ENCODE assay signal across 2 cellular contexts in the genomic region with DNA sequence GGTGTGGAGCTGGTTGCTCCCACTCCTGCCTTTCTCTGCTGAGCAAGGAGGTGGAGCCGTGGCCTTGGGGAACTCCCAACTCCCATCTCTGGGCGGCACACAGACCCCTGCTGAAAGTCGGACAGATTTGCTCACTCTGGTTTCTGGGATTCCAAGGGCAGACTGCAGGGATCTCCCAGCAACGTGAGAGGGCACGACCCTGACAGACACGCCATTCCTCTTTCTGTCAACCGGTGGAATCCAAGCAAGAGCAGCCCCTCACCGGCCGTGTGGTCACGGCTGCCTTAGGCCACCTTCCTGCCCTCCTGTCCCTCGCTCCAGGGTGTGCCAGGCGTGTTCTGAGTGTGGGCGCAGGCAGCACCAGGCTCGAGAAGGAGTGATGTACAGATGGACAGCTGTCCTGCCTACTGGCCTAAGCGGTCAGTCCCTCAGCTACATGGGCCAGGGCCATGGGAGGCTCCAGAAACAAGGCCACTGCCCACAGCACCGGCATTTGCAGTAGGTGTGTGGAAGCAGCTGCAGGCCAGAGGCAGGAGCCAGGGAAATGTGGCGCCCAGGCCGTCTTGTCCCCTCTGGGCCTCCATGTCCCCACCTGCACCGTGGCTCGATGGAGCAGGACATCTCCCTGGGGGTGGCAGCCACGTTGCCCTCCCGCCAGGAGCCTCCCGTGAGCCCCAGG.
A peak's percentile ranks its signal among the peaks of the same experiment; 100 is the strongest.
TF ChIP-seq lines count a peak whose summit lies in the region.

No MANE protein-coding gene starts in this region.

TF ChIP-seq in IMR-90, 13 proteins besides CTCF, POLR2A, EP300 and RAD21:
- TF ChIP-seq RFX5 (IDR thresholded peaks at IDR 0.05; ENCODE audit: low read depth, low read length), result no peak
- no peak for TF ChIP-seq RCOR1 (IDR thresholded peaks at IDR 0.05; ENCODE audit: insufficient replicate concordance, low read length)
- TF ChIP-seq, protein P1, sequence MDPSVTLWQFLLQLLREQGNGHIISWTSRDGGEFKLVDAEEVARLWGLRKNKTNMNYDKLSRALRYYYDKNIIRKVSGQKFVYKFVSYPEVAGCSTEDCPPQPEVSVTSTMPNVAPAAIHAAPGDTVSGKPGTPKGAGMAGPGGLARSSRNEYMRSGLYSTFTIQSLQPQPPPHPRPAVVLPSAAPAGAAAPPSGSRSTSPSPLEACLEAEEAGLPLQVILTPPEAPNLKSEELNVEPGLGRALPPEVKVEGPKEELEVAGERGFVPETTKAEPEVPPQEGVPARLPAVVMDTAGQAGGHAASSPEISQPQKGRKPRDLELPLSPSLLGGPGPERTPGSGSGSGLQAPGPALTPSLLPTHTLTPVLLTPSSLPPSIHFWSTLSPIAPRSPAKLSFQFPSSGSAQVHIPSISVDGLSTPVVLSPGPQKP (IDR thresholded peaks at IDR 0.05; ENCODE audit: borderline replicate concordance, low read depth, low read length), result no peak
- TF ChIP-seq CEBPB (IDR thresholded peaks at IDR 0.05; ENCODE audit: low read depth, low read length), result no peak
- no peak for TF ChIP-seq MXI1 (IDR thresholded peaks at IDR 0.05; ENCODE audit: borderline replicate concordance, low read depth, low read length)

TF ChIP-seq in HepG2, 621 proteins besides CTCF, POLR2A, EP300 and RAD21 (continues in another document):
- TF ChIP-seq RXRA (CRISPR knock-in tag; IDR thresholded peaks at IDR 0.05), result 0 out of 2 replicates have a peak, but pooled peaks have one; percentile 3
- TF ChIP-seq, protein P2, sequence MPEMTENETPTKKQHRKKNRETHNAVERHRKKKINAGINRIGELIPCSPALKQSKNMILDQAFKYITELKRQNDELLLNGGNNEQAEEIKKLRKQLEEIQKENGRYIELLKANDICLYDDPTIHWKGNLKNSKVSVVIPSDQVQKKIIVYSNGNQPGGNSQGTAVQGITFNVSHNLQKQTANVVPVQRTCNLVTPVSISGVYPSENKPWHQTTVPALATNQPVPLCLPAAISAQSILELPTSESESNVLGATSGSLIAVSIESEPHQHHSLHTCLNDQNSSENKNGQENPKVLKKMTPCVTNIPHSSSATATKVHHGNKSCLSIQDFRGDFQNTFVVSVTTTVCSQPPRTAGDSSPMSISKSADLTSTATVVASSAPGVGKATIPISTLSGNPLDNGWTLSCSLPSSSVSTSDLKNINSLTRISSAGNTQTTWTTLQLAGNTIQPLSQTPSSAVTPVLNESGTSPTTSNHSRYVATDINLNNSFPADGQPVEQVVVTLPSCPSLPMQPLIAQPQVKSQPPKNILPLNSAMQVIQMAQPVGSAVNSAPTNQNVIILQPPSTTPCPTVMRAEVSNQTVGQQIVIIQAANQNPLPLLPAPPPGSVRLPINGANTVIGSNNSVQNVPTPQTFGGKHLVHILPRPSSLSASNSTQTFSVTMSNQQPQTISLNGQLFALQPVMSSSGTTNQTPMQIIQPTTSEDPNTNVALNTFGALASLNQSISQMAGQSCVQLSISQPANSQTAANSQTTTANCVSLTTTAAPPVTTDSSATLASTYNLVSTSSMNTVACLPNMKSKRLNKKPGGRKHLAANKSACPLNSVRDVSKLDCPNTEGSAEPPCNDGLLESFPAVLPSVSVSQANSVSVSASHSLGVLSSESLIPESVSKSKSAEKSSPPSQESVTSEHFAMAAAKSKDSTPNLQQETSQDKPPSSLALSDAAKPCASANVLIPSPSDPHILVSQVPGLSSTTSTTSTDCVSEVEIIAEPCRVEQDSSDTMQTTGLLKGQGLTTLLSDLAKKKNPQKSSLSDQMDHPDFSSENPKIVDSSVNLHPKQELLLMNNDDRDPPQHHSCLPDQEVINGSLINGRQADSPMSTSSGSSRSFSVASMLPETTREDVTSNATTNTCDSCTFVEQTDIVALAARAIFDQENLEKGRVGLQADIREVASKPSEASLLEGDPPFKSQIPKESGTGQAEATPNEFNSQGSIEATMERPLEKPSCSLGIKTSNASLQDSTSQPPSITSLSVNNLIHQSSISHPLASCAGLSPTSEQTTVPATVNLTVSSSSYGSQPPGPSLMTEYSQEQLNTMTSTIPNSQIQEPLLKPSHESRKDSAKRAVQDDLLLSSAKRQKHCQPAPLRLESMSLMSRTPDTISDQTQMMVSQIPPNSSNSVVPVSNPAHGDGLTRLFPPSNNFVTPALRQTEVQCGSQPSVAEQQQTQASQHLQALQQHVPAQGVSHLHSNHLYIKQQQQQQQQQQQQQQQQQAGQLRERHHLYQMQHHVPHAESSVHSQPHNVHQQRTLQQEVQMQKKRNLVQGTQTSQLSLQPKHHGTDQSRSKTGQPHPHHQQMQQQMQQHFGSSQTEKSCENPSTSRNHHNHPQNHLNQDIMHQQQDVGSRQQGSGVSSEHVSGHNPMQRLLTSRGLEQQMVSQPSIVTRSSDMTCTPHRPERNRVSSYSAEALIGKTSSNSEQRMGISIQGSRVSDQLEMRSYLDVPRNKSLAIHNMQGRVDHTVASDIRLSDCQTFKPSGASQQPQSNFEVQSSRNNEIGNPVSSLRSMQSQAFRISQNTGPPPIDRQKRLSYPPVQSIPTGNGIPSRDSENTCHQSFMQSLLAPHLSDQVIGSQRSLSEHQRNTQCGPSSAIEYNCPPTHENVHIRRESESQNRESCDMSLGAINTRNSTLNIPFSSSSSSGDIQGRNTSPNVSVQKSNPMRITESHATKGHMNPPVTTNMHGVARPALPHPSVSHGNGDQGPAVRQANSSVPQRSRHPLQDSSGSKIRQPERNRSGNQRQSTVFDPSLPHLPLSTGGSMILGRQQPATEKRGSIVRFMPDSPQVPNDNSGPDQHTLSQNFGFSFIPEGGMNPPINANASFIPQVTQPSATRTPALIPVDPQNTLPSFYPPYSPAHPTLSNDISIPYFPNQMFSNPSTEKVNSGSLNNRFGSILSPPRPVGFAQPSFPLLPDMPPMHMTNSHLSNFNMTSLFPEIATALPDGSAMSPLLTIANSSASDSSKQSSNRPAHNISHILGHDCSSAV (CRISPR knock-in tag; IDR thresholded peaks at IDR 0.05; ENCODE audit: borderline replicate concordance), result no peak
- TF ChIP-seq ZNF335 (CRISPR knock-in tag; IDR thresholded peaks at IDR 0.05), result no peak
- no peak for TF ChIP-seq FOXA3 (CRISPR knock-in tag; IDR thresholded peaks at IDR 0.05)
- TF ChIP-seq PTBP1 (IDR thresholded peaks at IDR 0.05; ENCODE audit: low read depth, low read length, poor library complexity, severe bottlenecking), result no peak
- TF ChIP-seq, protein P3, sequence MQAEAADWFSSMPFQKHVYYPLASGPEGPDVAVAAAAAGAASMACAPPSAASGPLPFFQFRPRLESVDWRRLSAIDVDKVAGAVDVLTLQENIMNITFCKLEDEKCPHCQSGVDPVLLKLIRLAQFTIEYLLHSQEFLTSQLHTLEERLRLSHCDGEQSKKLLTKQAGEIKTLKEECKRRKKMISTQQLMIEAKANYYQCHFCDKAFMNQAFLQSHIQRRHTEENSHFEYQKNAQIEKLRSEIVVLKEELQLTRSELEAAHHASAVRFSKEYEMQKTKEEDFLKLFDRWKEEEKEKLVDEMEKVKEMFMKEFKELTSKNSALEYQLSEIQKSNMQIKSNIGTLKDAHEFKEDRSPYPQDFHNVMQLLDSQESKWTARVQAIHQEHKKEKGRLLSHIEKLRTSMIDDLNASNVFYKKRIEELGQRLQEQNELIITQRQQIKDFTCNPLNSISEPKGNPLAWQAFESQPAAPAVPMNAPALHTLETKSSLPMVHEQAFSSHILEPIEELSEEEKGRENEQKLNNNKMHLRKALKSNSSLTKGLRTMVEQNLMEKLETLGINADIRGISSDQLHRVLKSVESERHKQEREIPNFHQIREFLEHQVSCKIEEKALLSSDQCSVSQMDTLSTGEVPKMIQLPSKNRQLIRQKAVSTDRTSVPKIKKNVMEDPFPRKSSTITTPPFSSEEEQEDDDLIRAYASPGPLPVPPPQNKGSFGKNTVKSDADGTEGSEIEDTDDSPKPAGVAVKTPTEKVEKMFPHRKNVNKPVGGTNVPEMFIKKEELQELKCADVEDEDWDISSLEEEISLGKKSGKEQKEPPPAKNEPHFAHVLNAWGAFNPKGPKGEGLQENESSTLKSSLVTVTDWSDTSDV (CRISPR knock-in tag; IDR thresholded peaks at IDR 0.05), result no peak
- TF ChIP-seq PRMT3 (CRISPR knock-in tag; IDR thresholded peaks at IDR 0.05; ENCODE audit: borderline replicate concordance, low read depth), result no peak
- no peak for TF ChIP-seq ZZZ3 (CRISPR knock-in tag; IDR thresholded peaks at IDR 0.05; ENCODE audit: borderline replicate concordance)
- TF ChIP-seq HMGA1 (CRISPR knock-in tag; conservative IDR thresholded peaks at IDR 0.05), result no peak
- TF ChIP-seq TSC22D2 (CRISPR knock-in tag; IDR thresholded peaks at IDR 0.05; ENCODE audit: borderline replicate concordance), result 0 out of 2 replicates have a peak, but pooled peaks have one; percentile 2
- TF ChIP-seq BCL6 (CRISPR knock-in tag; IDR thresholded peaks at IDR 0.05), result no peak
- TF ChIP-seq ZNF776 (CRISPR knock-in tag; IDR thresholded peaks at IDR 0.05), result 0 out of 2 replicates have a peak, but pooled peaks have one; percentile 35
- TF ChIP-seq ZNF124 (CRISPR knock-in tag; IDR thresholded peaks at IDR 0.05), result no peak
- no peak for TF ChIP-seq E2F2 (CRISPR knock-in tag; IDR thresholded peaks at IDR 0.05; ENCODE audit: borderline replicate concordance)
- peak; percentile 13; the same call in 1 of the 2 replicates for TF ChIP-seq UBTF (CRISPR knock-in tag; IDR thresholded peaks at IDR 0.05)
- TF ChIP-seq AHDC1 (CRISPR knock-in tag; IDR thresholded peaks at IDR 0.05; ENCODE audit: borderline replicate concordance), result no peak
- no peak for TF ChIP-seq E2F1 (CRISPR knock-in tag; IDR thresholded peaks at IDR 0.05)
- TF ChIP-seq TOPORS (CRISPR knock-in tag; IDR thresholded peaks at IDR 0.05), result no peak
- 0 out of 2 replicates have a peak, but pooled peaks have one; percentile 45 for TF ChIP-seq HIVEP1 (CRISPR knock-in tag; IDR thresholded peaks at IDR 0.05)
